Comparison of ENCODE assay signal across 30 cellular contexts in genomic region chr7:68866136-68866535, GRCh38.
"Had no signal": no experiment of that assay in that cellular context is flagged by ENCODE, and none has a peak within 500 bp of the region (broad histone marks: within the 10 kb centered on the region; RNA-seq: fewer than 3 reads in every experiment).

No MANE protein-coding gene starts in this region.

- H3K36me3 ChIP-seq: gastroesophageal sphincter, pancreas, prostate gland, upper lobe of left lung, vagina had no signal

- H3K27ac ChIP-seq: gastroesophageal sphincter, pancreas, prostate gland, skin epidermis, upper lobe of left lung, vagina had no signal

- H3K4me1 Mint-ChIP-seq: activated CD4-positive, alpha-beta T cell treated with anti-CD3 and anti-CD28 coated beads, Interleukin-2, amount 10 ng/mL, durations not matched to agents 7 days and 5 days; activated T-helper 17 cell treated with anti-CD3 and anti-CD28 coated beads, Interleukin-2, amount 50 U/mL, for 72 hours; immature natural killer cell; naive thymus-derived CD4-positive, alpha-beta T cell had no signal

- ATAC-seq: activated CD8-positive, alpha-beta T cell treated with anti-CD3 and anti-CD28 coated beads for 36 hours; activated T-cell treated with anti-CD3 and anti-CD28 coated beads, Interleukin-2, amount 50 U/mL, for 4 hours; activated T-helper 17 cell treated with anti-CD3 and anti-CD28 coated beads, Interleukin-2, amount 50 U/mL, for 72 hours; effector memory CD8-positive, alpha-beta T cell; gastroesophageal sphincter; left colon; naive thymus-derived CD4-positive, alpha-beta T cell; pancreas; sciatic nerve had no signal

- H3K4me3 Mint-ChIP-seq: activated CD4-positive, alpha-beta T cell treated with anti-CD3 and anti-CD28 coated beads, Interleukin-2, amount 10 ng/mL, durations not matched to agents 7 days and 5 days; activated CD8-positive, alpha-beta T cell treated with anti-CD3 and anti-CD28 coated beads for 36 hours; activated T-cell treated with anti-CD3 and anti-CD28 coated beads, Interleukin-2, amount 50 U/mL, for 4 hours; activated T-helper 17 cell treated with anti-CD3 and anti-CD28 coated beads, Interleukin-2, amount 50 U/mL, for 72 hours; effector memory CD8-positive, alpha-beta T cell; immature natural killer cell; naive thymus-derived CD4-positive, alpha-beta T cell; stimulated activated naive CD8-positive, alpha-beta T cell treated with anti-CD3 and anti-CD28 coated beads, Interleukin-15, Interleukin-2, amounts not matched to agents 100 ng/mL and 50 ng/mL, for 24 hours had no signal

- H3K9me3 ChIP-seq: gastroesophageal sphincter, pancreas, prostate gland, vagina had no signal

- DNase-seq: activated CD4-positive, alpha-beta T cell treated with anti-CD3 and anti-CD28 coated beads for 1 hour; activated CD4-positive, alpha-beta T cell treated with anti-CD3 and anti-CD28 coated beads, Interleukin-2, amount 10 ng/mL, durations not matched to agents 7 days and 5 days; activated CD8-positive, alpha-beta T cell treated with anti-CD3 and anti-CD28 coated beads for 36 hours; activated gamma-delta T cell treated with Interleukin-2 at 50 U/mL for 16 hours; activated naive CD4-positive, alpha-beta T cell treated with anti-CD3 and anti-CD28 coated beads, Interleukin-2, amount 50 U/mL, for 16 hours; activated T-cell treated with anti-CD3 and anti-CD28 coated beads, Interleukin-2, amount 50 U/mL, for 4 hours; amniotic stem cell; caudate nucleus; cortex of kidney; effector memory CD8-positive, alpha-beta T cell; head of caudate nucleus; hippocampal formation; immature natural killer cell; kidney; left colon; midbrain; naive thymus-derived CD4-positive, alpha-beta T cell; nucleus accumbens; pancreas; retina; stimulated activated CD4-positive, alpha-beta T cell treated with anti-CD3 and anti-CD28 coated beads, Interleukin-12 subunit alpha, Interleukin-12 subunit beta, amount 100 ng/mL, for 4 hours; stimulated activated CD4-positive, alpha-beta T cell treated with anti-CD3 and anti-CD28 coated beads, Interleukin-4, amount 100 ng/mL, for 1 hour; upper lobe of left lung had no signal

- H3K4me1 ChIP-seq: gastroesophageal sphincter, pancreas, prostate gland, upper lobe of left lung, vagina had no signal

- H3K27me3 Mint-ChIP-seq: activated CD4-positive, alpha-beta T cell treated with anti-CD3 and anti-CD28 coated beads, Interleukin-2, amount 10 ng/mL, durations not matched to agents 7 days and 5 days; activated CD8-positive, alpha-beta T cell treated with anti-CD3 and anti-CD28 coated beads for 36 hours; activated T-helper 17 cell treated with anti-CD3 and anti-CD28 coated beads, Interleukin-2, amount 50 U/mL, for 72 hours; effector memory CD8-positive, alpha-beta T cell; naive thymus-derived CD4-positive, alpha-beta T cell; stimulated activated naive CD8-positive, alpha-beta T cell treated with anti-CD3 and anti-CD28 coated beads, Interleukin-15, Interleukin-2, amounts not matched to agents 100 ng/mL and 50 ng/mL, for 24 hours had no signal

- H3K4me3 ChIP-seq: gastroesophageal sphincter, pancreas, prostate gland, skin epidermis, upper lobe of left lung, vagina had no signal

- H3K27ac Mint-ChIP-seq: activated CD4-positive, alpha-beta T cell treated with anti-CD3 and anti-CD28 coated beads, Interleukin-2, amount 10 ng/mL, durations not matched to agents 7 days and 5 days; activated CD8-positive, alpha-beta T cell treated with anti-CD3 and anti-CD28 coated beads for 36 hours; activated T-helper 17 cell treated with anti-CD3 and anti-CD28 coated beads, Interleukin-2, amount 50 U/mL, for 72 hours; effector memory CD8-positive, alpha-beta T cell; immature natural killer cell; naive thymus-derived CD4-positive, alpha-beta T cell; stimulated activated naive CD8-positive, alpha-beta T cell treated with anti-CD3 and anti-CD28 coated beads, Interleukin-15, Interleukin-2, amounts not matched to agents 100 ng/mL and 50 ng/mL, for 24 hours had no signal

- H3K27me3 ChIP-seq: gastroesophageal sphincter, pancreas, upper lobe of left lung, vagina had no signal
